In the genomic region with DNA sequence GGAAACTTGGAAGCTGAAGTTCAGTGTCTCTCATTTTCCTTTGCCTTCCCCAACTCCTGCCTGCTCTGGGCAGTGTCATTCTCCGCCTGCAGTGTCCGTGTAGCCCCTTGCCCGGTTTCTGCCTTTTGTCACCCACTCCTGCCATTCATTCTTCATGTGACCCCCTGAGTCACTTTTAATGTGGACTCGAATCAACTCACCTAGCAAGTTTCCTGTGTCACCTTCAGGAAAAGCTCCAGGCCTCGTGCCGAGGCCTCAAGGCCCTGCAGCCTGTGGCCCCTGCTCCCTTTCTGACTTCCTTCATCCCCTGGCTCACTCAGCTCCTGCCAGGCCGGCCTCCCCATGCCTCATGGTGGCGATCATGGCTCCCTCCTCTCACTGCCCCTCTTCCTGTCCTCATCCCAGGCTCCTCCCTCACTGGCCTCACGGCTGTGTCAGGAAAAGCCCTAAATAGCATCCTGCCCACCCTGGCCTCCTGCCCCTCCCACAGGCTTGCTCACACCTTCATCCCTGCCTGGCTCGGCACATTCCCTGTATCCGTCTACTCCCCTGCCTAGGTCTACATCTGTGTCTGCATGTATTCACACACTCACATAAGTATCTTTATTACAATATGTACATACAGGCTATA, we compare ENCODE assay signal across 21 cellular contexts.
A peak's percentile ranks its signal among the peaks of the same experiment; 100 is the strongest.
DNase-seq lines count a peak whose midpoint lies in the region; ATAC-seq and TF ChIP-seq lines count a peak whose summit lies in the region.
"Had no signal": no experiment of that assay in that cellular context is flagged by ENCODE, and none has a peak within 500 bp of the region (broad histone marks: within the 10 kb centered on the region; RNA-seq: fewer than 3 reads in every experiment).

No MANE protein-coding gene starts in this region.

- H3K36me3 ChIP-seq in endodermal cell (ENCODE audit: control insufficient read depth, insufficient read depth, low read length) (no peaks in the 10 kb centered on the region), HAP-1 (replicated peaks) (no peaks in the 10 kb centered on the region)
- H3K36me3 ChIP-seq: BLaER1, MG63 had no signal

- no peak overlapping the region; a peak in 1 of 7 replicates for H3K27ac Mint-ChIP-seq in H9
- no peak overlapping the region for H3K27ac Mint-ChIP-seq in endodermal cell

- H3K9ac ChIP-seq in H9 (ENCODE audit: extremely low read depth, insufficient read length, low read length) (no peak overlapping the region), endodermal cell (ENCODE audit: extremely low read depth, low read length, poor library complexity, severe bottlenecking) (no peak overlapping the region)
- H3K9ac ChIP-seq: BLaER1 had no signal

- no peak overlapping the region for H3K4ac ChIP-seq in H9 (ENCODE audit: low read depth, low read length)

- DNase-seq in Daoy (ENCODE audit: low read depth) (peak; percentile 61), H9 (peak; percentile 58), endodermal cell (peak; percentile 69), left kidney (ENCODE audit: low read depth, low spot score) (peak; percentile 25), foreskin fibroblast (no peak), HAP-1 (ENCODE audit: low spot score in 2 of 2) (no peak), NCI-H2107 treated with DMSO at 0.1 percent for 48 hours (lab: John Stamatoyannopoulos, UW; ENCODE audit: unreplicated experiment) (no peak)
- DNase-seq: CD4-positive, CD25-positive, alpha-beta regulatory T cell; GOT3; KBM-7; MG63; NCI-H1105 treated with DMSO at 0.1 percent for 48 hours; NCI-H146; NCI-H2107; NCI-H446; NCI-H524 treated with DMSO at 0.1 percent for 48 hours; OCI-M1; SIG-M5 had no signal

- H4K5ac ChIP-seq in H9 (ENCODE audit: insufficient read length, low read depth, low read length): no peak overlapping the region

- no peak overlapping the region for H2AFZ ChIP-seq in H9 (ENCODE audit: low read length)

- no peak overlapping the region for H3K14ac ChIP-seq in H9 (ENCODE audit: insufficient read depth, low read length)

- H3K79me1 ChIP-seq in H9 (ENCODE audit: insufficient read depth, low read depth, low read length, poor library complexity, severe bottlenecking): no peaks in the 10 kb centered on the region

- H3K9me3 Mint-ChIP-seq in H9: no peaks in the 10 kb centered on the region; a peak in 2 of 5 replicates
- H3K9me3 Mint-ChIP-seq in endodermal cell: no peaks in the 10 kb centered on the region

- H3K4me1 Mint-ChIP-seq in H9: peaks cover 4 to 8% of the 10 kb centered on the region in 2 experiments; a peak in 2 of 4 replicates
- no peaks in the 10 kb centered on the region for H3K4me1 Mint-ChIP-seq in endodermal cell
- H3K4me1 Mint-ChIP-seq: CD4-positive, CD25-positive, alpha-beta regulatory T cell had no signal

- H3K4me3 Mint-ChIP-seq in H9 (no peak overlapping the region), endodermal cell (no peak overlapping the region)
- H3K4me3 Mint-ChIP-seq: CD4-positive, CD25-positive, alpha-beta regulatory T cell had no signal

- H3K27me3 ChIP-seq in H9 (ENCODE audit: insufficient read depth, low read length): no peaks in the 10 kb centered on the region
- H3K27me3 ChIP-seq in endodermal cell (ENCODE audit: control insufficient read depth, insufficient read depth, low read length, poor library complexity, severe bottlenecking): no peaks in the 10 kb centered on the region
- H3K27me3 ChIP-seq in HAP-1 (ENCODE audit: low read depth): no peaks in the 10 kb centered on the region
- H3K27me3 ChIP-seq: BLaER1 had no signal

- no peak overlapping the region for H2BK12ac ChIP-seq in H9 (ENCODE audit: insufficient read length, low read depth, low read length)

- no peak overlapping the region for H2BK20ac ChIP-seq in H9 (ENCODE audit: low read depth, low read length, poor library complexity, severe bottlenecking)

- H3K4me3 ChIP-seq in endodermal cell (ENCODE audit: low read length) (no peak overlapping the region), foreskin fibroblast (ENCODE audit: low read depth in 1 of 2, low read length in 2 of 2) (no peak overlapping the region), HAP-1 (no peak overlapping the region)
- H3K4me3 ChIP-seq: BLaER1, MG63, SK-N-MC had no signal

- no peaks in the 10 kb centered on the region for H3K23me2 ChIP-seq in H9 (ENCODE audit: insufficient read length, low read depth, low read length, poor library complexity, severe bottlenecking)

- H2AK5ac ChIP-seq in H9 (ENCODE audit: insufficient read length, low read length): no peak overlapping the region

- no peak overlapping the region for H3K56ac ChIP-seq in H9 (ENCODE audit: insufficient read length, low read depth, low read length)

- no peak overlapping the region for H4K8ac ChIP-seq in H9 (replicated peaks; ENCODE audit: insufficient read length, low read depth, low read length)

- H3K27me3 Mint-ChIP-seq in H9 (ENCODE audit: low read depth): no peaks in the 10 kb centered on the region; the same call in 1 of the 2 replicates
- no peaks in the 10 kb centered on the region for H3K27me3 Mint-ChIP-seq in endodermal cell (ENCODE audit: insufficient read depth)
- H3K27me3 Mint-ChIP-seq: CD4-positive, CD25-positive, alpha-beta regulatory T cell had no signal

- H3K4me1 ChIP-seq in H9 (ENCODE audit: insufficient read depth, low read length) (peaks cover 4% of the 10 kb centered on the region; the same call in 1 of the 2 replicates), endodermal cell (ENCODE audit: control insufficient read depth, insufficient read depth, low read length) (no peaks in the 10 kb centered on the region), HAP-1 (no peaks in the 10 kb centered on the region)

- H3K36me3 Mint-ChIP-seq in H9 (ENCODE audit: insufficient read depth in 1 of 3, low read depth in 3 of 3): no peaks in the 10 kb centered on the region
- H3K36me3 Mint-ChIP-seq in endodermal cell (ENCODE audit: low read depth): no peaks in the 10 kb centered on the region
- H3K36me3 Mint-ChIP-seq: CD4-positive, CD25-positive, alpha-beta regulatory T cell had no signal

- ATAC-seq in HG02970 (IDR thresholded peaks at IDR 0.05; ENCODE audit: low FRiP score, unreplicated experiment): no peak

- no peak overlapping the region for H2BK120ac ChIP-seq in H9 (ENCODE audit: low read depth, low read length, poor library complexity, severe bottlenecking)

- TF ChIP-seq CTCF in H9 (conservative IDR thresholded peaks at IDR 0.05): no peak
- no peak for TF ChIP-seq CTCF in endodermal cell (conservative IDR thresholded peaks at IDR 0.05)
- TF ChIP-seq CTCF in foreskin fibroblast (IDR thresholded peaks at IDR 0.05; ENCODE audit: low read depth, low read length): no peak

- H4K20me1 ChIP-seq in H9 (ENCODE audit: control insufficient read depth, insufficient read depth, insufficient read length): no peaks in the 10 kb centered on the region
- H4K20me1 ChIP-seq: BLaER1 had no signal

- H3K18ac ChIP-seq in H9 (ENCODE audit: insufficient read length, low read depth, low read length): no peak overlapping the region

- H3K79me2 ChIP-seq in H9 (ENCODE audit: insufficient read depth, low read length): no peaks in the 10 kb centered on the region

- H2BK15ac ChIP-seq in H9 (ENCODE audit: low read depth, low read length): no peak overlapping the region

- in situ Hi-C loops in HAP-1 (cut with MboI; ENCODE audit: low sequenced_read_pairs): no loop called here

- H3T11ph ChIP-seq in H9 (ENCODE audit: low read length): no peak overlapping the region

- no peak overlapping the region for H3K4me2 ChIP-seq in H9 (ENCODE audit: insufficient read depth, insufficient read length, low read length)
- H3K4me2 ChIP-seq: BLaER1 had no signal

- H3K9me3 ChIP-seq in H9 (ENCODE audit: control insufficient read depth, low read depth, low read length) (no peaks in the 10 kb centered on the region), endodermal cell (ENCODE audit: control insufficient read depth, low read length) (no peaks in the 10 kb centered on the region), HAP-1 (no peaks in the 10 kb centered on the region)
- H3K9me3 ChIP-seq: BLaER1, MG63 had no signal

- no peak overlapping the region for H3K23ac ChIP-seq in H9 (ENCODE audit: insufficient read length, low read depth, low read length)

- H3K27ac ChIP-seq in H9 (ENCODE audit: insufficient read length, low read depth, low read length) (no peak overlapping the region), endodermal cell (ENCODE audit: low read depth, low read length) (no peak overlapping the region)
- H3K27ac ChIP-seq: BLaER1, SK-N-MC had no signal

- H2BK5ac ChIP-seq in H9 (ENCODE audit: insufficient read length, low read length): no peak overlapping the region

- H4K91ac ChIP-seq in H9 (ENCODE audit: insufficient read length, low read depth, low read length): no peak overlapping the region

- no CpG with 5 or more reads among the region's 11 CpGs for WGBS in H9 (ENCODE audit: extremely low coverage, insufficient read length, low lambda C conversion rate)
- 78% methylated on average over 6 to 11 of the region's 11 CpGs for WGBS in endodermal cell (ENCODE audit: insufficient coverage in 1 of 2, insufficient read length in 1 of 2), 2 experiments

Comparison
In these comparisons a context has a peak if more than half of its experiments do, and no peak if none do; other contexts are left out.
1. DNase-seq: peak in Daoy (single experiment), H9 (single experiment), endodermal cell (single experiment) and left kidney (single experiment); none in foreskin fibroblast (0 of 2), HAP-1 (0 of 2) and NCI-H2107 treated with DMSO at 0.1 percent for 48 hours (single experiment).